ENCODE assay signal across 17 cellular contexts in genomic region chr10:113844091-113844490, GRCh38. TPM values are rescaled to one million over a fixed set of nuclear protein-coding genes. Genes with fewer than 3 reads are reported as not detected.
DNase-seq lines count a peak whose midpoint lies in the region; ATAC-seq, FAIRE-seq and TF ChIP-seq lines count a peak whose summit lies in the region.
"Had no signal": no experiment of that assay in that cellular context is flagged by ENCODE, and none has a peak within 500 bp of the region (broad histone marks: within the 10 kb centered on the region; RNA-seq: fewer than 3 reads in every experiment).

No MANE protein-coding gene starts in this region.

- H3K27me3 Mint-ChIP-seq in activated CD4-positive, alpha-beta T cell treated with anti-CD3 and anti-CD28 coated beads, Interleukin-2, amount 10 ng/mL, durations not matched to agents 24 days and 14 days, result no peaks in the 10 kb centered on the region
- H3K27me3 Mint-ChIP-seq: activated B cell treated with CpG ODN at 0.5 μM for 24 hours; activated CD4-positive, alpha-beta memory T cell treated with anti-CD3 and anti-CD28 coated beads for 36 hours; naive B cell had no signal

- no peaks in the 10 kb centered on the region for H3K36me3 ChIP-seq in bronchial epithelial cell (ENCODE audit: control insufficient read depth, insufficient read depth, low read length)
- H3K36me3 ChIP-seq: uterus had no signal

- DNase-seq in left ventricle myocardium superior, result no peak
- DNase-seq in Right ventricle myocardium inferior (ENCODE audit: missing footprints), result no peak
- peak; percentile 22 for DNase-seq in NCI-H2196 (lab: John Stamatoyannopoulos, UW; ENCODE audit: unreplicated experiment)
- DNase-seq in bronchial epithelial cell (ENCODE audit: low read depth), result peak; percentile 88
- DNase-seq in NCI-H2081 treated with DMSO at 0.1 percent for 48 hours (lab: John Stamatoyannopoulos, UW), result no peak
- DNase-seq in stimulated activated CD8-positive, alpha-beta memory T cell treated with anti-CD3 and anti-CD28 coated beads, Interleukin-4, amount 100 ng/mL, for 48 hours, result no peak
- no peak for DNase-seq in activated CD4-positive, alpha-beta T cell treated with anti-CD3 and anti-CD28 coated beads, Interleukin-2, amount 10 ng/mL, durations not matched to agents 24 days and 14 days
- DNase-seq: activated B cell treated with CpG ODN at 0.5 μM for 24 hours; activated CD4-positive, alpha-beta memory T cell treated with anti-CD3 and anti-CD28 coated beads for 36 hours; activated naive CD4-positive, alpha-beta T cell treated with Interleukin-2 at 50 U/mL for 16 hours; naive B cell; NCI-H1105 treated with DMSO at 0.1 percent for 48 hours; NCI-H748 treated with DMSO at 0.1 percent for 48 hours; right cardiac atrium; SHP77 treated with DMSO at 0.1 percent for 48 hours; uterus had no signal

- intact Hi-C loops in left ventricle myocardium superior (cut with micrococcal nuclease) (no loop called here), Right ventricle myocardium inferior (cut with DNase I) (no loop called here)
- intact Hi-C loops in activated CD4-positive, alpha-beta T cell treated with anti-CD3 and anti-CD28 coated beads, Interleukin-2, amount 10 ng/mL, durations not matched to agents 24 days and 14 days (cut with micrococcal nuclease), result no loop called here

- no peaks in the 10 kb centered on the region for H3K9me3 Mint-ChIP-seq in activated CD4-positive, alpha-beta T cell treated with anti-CD3 and anti-CD28 coated beads, Interleukin-2, amount 10 ng/mL, durations not matched to agents 24 days and 14 days
- H3K9me3 Mint-ChIP-seq: activated B cell treated with CpG ODN at 0.5 μM for 24 hours; activated CD4-positive, alpha-beta memory T cell treated with anti-CD3 and anti-CD28 coated beads for 36 hours; naive B cell had no signal

- no peak overlapping the region for H3K4me3 ChIP-seq in bronchial epithelial cell (ENCODE audit: low read depth, low read length)
- H3K4me3 ChIP-seq: uterus had no signal

- ATAC-seq in left ventricle myocardium superior, result peak; percentile 42
- no peak for ATAC-seq in Right ventricle myocardium inferior
- ATAC-seq in GM19455 (IDR thresholded peaks at IDR 0.05; ENCODE audit: unreplicated experiment), result no peak
- ATAC-seq: right cardiac atrium had no signal

- peaks cover 11% of the 10 kb centered on the region for H3K4me1 Mint-ChIP-seq in activated CD4-positive, alpha-beta T cell treated with anti-CD3 and anti-CD28 coated beads, Interleukin-2, amount 10 ng/mL, durations not matched to agents 24 days and 14 days

- no peak for TF ChIP-seq CTCF in bronchial epithelial cell (IDR thresholded peaks at IDR 0.05; ENCODE audit: insufficient read depth, low read length, severe bottlenecking)

- H3K27me3 ChIP-seq in bronchial epithelial cell (ENCODE audit: control insufficient read depth, insufficient read depth, low read length), result no peaks in the 10 kb centered on the region
- H3K27me3 ChIP-seq: uterus had no signal

- H3K4me3 Mint-ChIP-seq in activated CD4-positive, alpha-beta T cell treated with anti-CD3 and anti-CD28 coated beads, Interleukin-2, amount 10 ng/mL, durations not matched to agents 24 days and 14 days, result no peak overlapping the region
- H3K4me3 Mint-ChIP-seq: activated B cell treated with CpG ODN at 0.5 μM for 24 hours; activated CD4-positive, alpha-beta memory T cell treated with anti-CD3 and anti-CD28 coated beads for 36 hours; naive B cell had no signal

- no peak overlapping the region for H3K27ac Mint-ChIP-seq in activated CD4-positive, alpha-beta T cell treated with anti-CD3 and anti-CD28 coated beads, Interleukin-2, amount 10 ng/mL, durations not matched to agents 24 days and 14 days
- H3K27ac Mint-ChIP-seq: activated B cell treated with CpG ODN at 0.5 μM for 24 hours; activated CD4-positive, alpha-beta memory T cell treated with anti-CD3 and anti-CD28 coated beads for 36 hours; naive B cell had no signal

- H3K36me3 Mint-ChIP-seq in activated CD4-positive, alpha-beta T cell treated with anti-CD3 and anti-CD28 coated beads, Interleukin-2, amount 10 ng/mL, durations not matched to agents 24 days and 14 days (ENCODE audit: low read depth), result peaks cover 43% of the 10 kb centered on the region

- no peak for FAIRE-seq in bronchial epithelial cell (lab: Jason Lieb, UNC)

RNA-seq across cellular contexts. Expression of gene DCLRE1A, which starts 9.8 kb away (rescaled TPM):
- 6.3 TPM for total RNA-seq in left ventricle myocardium superior
- 6.8 TPM for total RNA-seq in Right ventricle myocardium inferior
- total RNA-seq in bronchial epithelial cell, result 6.8 and 9.2 TPM in 2 replicates
- total RNA-seq in activated CD4-positive, alpha-beta T cell treated with anti-CD3 and anti-CD28 coated beads, Interleukin-2, amount 10 ng/mL, durations not matched to agents 24 days and 14 days, result 14.4 and 14.6 TPM in 2 replicates

RNA-seq across cellular contexts. Expression of gene NHLRC2, which starts 10.4 kb away (rescaled TPM):
- total RNA-seq in left ventricle myocardium superior (76.9 TPM), Right ventricle myocardium inferior (60.6 TPM), bronchial epithelial cell (9.5 and 13.4 TPM in 2 replicates)
- total RNA-seq in activated CD4-positive, alpha-beta T cell treated with anti-CD3 and anti-CD28 coated beads, Interleukin-2, amount 10 ng/mL, durations not matched to agents 24 days and 14 days, result 23.6 and 27.2 TPM in 2 replicates

Comparison
In these comparisons a context has a peak if more than half of its experiments do, and no peak if none do; other contexts are left out.
1. DNase-seq: peak in NCI-H2196 (single experiment) and bronchial epithelial cell (single experiment); none in left ventricle myocardium superior (single experiment), Right ventricle myocardium inferior (single experiment), NCI-H2081 treated with DMSO at 0.1 percent for 48 hours (single experiment), stimulated activated CD8-positive, alpha-beta memory T cell treated with anti-CD3 and anti-CD28 coated beads, Interleukin-4, amount 100 ng/mL, for 48 hours (single experiment) and activated CD4-positive, alpha-beta T cell treated with anti-CD3 and anti-CD28 coated beads, Interleukin-2, amount 10 ng/mL, durations not matched to agents 24 days and 14 days (single experiment).